ENCODE assay signal across 2 cellular contexts in the genomic region with DNA sequence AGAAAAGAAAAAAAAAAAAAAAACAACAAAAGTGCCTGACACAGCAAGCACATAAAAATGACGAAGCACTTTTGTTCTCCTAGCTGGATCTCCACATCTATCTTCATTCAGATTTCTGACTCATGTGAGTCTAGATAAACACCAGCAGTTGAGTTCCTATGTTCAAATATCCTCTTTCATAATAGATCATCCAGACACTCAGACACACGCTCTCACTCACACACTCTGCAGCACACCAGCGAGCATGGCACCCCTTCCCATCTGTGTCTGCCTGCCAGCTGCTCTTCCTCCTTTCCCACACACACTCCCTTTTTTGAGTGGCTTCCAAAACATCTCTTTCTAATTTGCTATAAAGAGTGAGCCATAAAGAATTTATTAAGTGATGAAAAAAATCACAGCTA.
A peak's percentile ranks its signal among the peaks of the same experiment; 100 is the strongest.
TF ChIP-seq lines count a peak whose summit lies in the region.

No MANE protein-coding gene starts in this region.

TF ChIP-seq in SK-N-SH, 30 proteins besides CTCF, POLR2A, EP300 and RAD21 (continued from another document and continues in another):
- TF ChIP-seq, protein P1, sequence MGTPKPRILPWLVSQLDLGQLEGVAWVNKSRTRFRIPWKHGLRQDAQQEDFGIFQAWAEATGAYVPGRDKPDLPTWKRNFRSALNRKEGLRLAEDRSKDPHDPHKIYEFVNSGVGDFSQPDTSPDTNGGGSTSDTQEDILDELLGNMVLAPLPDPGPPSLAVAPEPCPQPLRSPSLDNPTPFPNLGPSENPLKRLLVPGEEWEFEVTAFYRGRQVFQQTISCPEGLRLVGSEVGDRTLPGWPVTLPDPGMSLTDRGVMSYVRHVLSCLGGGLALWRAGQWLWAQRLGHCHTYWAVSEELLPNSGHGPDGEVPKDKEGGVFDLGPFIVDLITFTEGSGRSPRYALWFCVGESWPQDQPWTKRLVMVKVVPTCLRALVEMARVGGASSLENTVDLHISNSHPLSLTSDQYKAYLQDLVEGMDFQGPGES (IDR thresholded peaks at IDR 0.05; ENCODE audit: low read depth, low read length): no peak
- TF ChIP-seq MEF2A (IDR thresholded peaks at IDR 0.05; ENCODE audit: borderline replicate concordance, low read depth) (no peak), TEAD4 (IDR thresholded peaks at IDR 0.05; ENCODE audit: borderline replicate concordance, insufficient read depth) (no peak), TCF12 (IDR thresholded peaks at IDR 0.05) (peak; percentile 84), NRF1 (IDR thresholded peaks at IDR 0.05; ENCODE audit: low read depth, low read length) (no peak), GABPA (IDR thresholded peaks at IDR 0.05; ENCODE audit: low read depth) (no peak), MXI1 (IDR thresholded peaks at IDR 0.05; ENCODE audit: low read depth, low read length) (peak; percentile 80; the same call in 1 of the 2 replicates), RXRA (IDR thresholded peaks at IDR 0.05; ENCODE audit: borderline replicate concordance, low read depth) (no peak), RCOR1 (IDR thresholded peaks at IDR 0.05; ENCODE audit: low read length) (peak; percentile 72), TAF1 (IDR thresholded peaks at IDR 0.05; ENCODE audit: borderline replicate concordance, low read depth, low read length) (no peak), FOXM1 (IDR thresholded peaks at IDR 0.05; ENCODE audit: low read depth) (no peak)
- TF ChIP-seq, protein P2, sequence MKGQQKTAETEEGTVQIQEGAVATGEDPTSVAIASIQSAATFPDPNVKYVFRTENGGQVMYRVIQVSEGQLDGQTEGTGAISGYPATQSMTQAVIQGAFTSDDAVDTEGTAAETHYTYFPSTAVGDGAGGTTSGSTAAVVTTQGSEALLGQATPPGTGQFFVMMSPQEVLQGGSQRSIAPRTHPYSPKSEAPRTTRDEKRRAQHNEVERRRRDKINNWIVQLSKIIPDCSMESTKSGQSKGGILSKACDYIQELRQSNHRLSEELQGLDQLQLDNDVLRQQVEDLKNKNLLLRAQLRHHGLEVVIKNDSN (IDR thresholded peaks at IDR 0.05; ENCODE audit: borderline replicate concordance, low read depth): no peak
- TF ChIP-seq, protein P3, sequence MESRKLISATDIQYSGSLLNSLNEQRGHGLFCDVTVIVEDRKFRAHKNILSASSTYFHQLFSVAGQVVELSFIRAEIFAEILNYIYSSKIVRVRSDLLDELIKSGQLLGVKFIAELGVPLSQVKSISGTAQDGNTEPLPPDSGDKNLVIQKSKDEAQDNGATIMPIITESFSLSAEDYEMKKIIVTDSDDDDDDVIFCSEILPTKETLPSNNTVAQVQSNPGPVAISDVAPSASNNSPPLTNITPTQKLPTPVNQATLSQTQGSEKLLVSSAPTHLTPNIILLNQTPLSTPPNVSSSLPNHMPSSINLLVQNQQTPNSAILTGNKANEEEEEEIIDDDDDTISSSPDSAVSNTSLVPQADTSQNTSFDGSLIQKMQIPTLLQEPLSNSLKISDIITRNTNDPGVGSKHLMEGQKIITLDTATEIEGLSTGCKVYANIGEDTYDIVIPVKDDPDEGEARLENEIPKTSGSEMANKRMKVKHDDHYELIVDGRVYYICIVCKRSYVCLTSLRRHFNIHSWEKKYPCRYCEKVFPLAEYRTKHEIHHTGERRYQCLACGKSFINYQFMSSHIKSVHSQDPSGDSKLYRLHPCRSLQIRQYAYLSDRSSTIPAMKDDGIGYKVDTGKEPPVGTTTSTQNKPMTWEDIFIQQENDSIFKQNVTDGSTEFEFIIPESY (IDR thresholded peaks at IDR 0.05; ENCODE audit: borderline replicate concordance, low read depth): no peak
- TF ChIP-seq, protein P4, sequence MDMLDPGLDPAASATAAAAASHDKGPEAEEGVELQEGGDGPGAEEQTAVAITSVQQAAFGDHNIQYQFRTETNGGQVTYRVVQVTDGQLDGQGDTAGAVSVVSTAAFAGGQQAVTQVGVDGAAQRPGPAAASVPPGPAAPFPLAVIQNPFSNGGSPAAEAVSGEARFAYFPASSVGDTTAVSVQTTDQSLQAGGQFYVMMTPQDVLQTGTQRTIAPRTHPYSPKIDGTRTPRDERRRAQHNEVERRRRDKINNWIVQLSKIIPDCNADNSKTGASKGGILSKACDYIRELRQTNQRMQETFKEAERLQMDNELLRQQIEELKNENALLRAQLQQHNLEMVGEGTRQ (IDR thresholded peaks at IDR 0.05; ENCODE audit: borderline replicate concordance, low read depth, low read length): no peak
- TF ChIP-seq, protein P5, sequence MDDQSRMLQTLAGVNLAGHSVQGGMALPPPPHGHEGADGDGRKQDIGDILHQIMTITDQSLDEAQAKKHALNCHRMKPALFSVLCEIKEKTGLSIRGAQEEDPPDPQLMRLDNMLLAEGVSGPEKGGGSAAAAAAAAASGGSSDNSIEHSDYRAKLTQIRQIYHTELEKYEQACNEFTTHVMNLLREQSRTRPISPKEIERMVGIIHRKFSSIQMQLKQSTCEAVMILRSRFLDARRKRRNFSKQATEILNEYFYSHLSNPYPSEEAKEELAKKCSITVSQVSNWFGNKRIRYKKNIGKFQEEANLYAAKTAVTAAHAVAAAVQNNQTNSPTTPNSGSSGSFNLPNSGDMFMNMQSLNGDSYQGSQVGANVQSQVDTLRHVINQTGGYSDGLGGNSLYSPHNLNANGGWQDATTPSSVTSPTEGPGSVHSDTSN (IDR thresholded peaks at IDR 0.05): peak; percentile 90
- TF ChIP-seq, protein P6, sequence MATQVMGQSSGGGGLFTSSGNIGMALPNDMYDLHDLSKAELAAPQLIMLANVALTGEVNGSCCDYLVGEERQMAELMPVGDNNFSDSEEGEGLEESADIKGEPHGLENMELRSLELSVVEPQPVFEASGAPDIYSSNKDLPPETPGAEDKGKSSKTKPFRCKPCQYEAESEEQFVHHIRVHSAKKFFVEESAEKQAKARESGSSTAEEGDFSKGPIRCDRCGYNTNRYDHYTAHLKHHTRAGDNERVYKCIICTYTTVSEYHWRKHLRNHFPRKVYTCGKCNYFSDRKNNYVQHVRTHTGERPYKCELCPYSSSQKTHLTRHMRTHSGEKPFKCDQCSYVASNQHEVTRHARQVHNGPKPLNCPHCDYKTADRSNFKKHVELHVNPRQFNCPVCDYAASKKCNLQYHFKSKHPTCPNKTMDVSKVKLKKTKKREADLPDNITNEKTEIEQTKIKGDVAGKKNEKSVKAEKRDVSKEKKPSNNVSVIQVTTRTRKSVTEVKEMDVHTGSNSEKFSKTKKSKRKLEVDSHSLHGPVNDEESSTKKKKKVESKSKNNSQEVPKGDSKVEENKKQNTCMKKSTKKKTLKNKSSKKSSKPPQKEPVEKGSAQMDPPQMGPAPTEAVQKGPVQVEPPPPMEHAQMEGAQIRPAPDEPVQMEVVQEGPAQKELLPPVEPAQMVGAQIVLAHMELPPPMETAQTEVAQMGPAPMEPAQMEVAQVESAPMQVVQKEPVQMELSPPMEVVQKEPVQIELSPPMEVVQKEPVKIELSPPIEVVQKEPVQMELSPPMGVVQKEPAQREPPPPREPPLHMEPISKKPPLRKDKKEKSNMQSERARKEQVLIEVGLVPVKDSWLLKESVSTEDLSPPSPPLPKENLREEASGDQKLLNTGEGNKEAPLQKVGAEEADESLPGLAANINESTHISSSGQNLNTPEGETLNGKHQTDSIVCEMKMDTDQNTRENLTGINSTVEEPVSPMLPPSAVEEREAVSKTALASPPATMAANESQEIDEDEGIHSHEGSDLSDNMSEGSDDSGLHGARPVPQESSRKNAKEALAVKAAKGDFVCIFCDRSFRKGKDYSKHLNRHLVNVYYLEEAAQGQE (IDR thresholded peaks at IDR 0.05; ENCODE audit: low read depth, low read length): no peak
- TF ChIP-seq, protein P7, sequence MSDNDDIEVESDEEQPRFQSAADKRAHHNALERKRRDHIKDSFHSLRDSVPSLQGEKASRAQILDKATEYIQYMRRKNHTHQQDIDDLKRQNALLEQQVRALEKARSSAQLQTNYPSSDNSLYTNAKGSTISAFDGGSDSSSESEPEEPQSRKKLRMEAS (IDR thresholded peaks at IDR 0.05; ENCODE audit: low read depth): peak; percentile 45; the same call in 1 of the 2 replicates

TF ChIP-seq in WTC11, 78 proteins besides CTCF, POLR2A, EP300 and RAD21 (continued from another document):
- TF ChIP-seq, protein P8, sequence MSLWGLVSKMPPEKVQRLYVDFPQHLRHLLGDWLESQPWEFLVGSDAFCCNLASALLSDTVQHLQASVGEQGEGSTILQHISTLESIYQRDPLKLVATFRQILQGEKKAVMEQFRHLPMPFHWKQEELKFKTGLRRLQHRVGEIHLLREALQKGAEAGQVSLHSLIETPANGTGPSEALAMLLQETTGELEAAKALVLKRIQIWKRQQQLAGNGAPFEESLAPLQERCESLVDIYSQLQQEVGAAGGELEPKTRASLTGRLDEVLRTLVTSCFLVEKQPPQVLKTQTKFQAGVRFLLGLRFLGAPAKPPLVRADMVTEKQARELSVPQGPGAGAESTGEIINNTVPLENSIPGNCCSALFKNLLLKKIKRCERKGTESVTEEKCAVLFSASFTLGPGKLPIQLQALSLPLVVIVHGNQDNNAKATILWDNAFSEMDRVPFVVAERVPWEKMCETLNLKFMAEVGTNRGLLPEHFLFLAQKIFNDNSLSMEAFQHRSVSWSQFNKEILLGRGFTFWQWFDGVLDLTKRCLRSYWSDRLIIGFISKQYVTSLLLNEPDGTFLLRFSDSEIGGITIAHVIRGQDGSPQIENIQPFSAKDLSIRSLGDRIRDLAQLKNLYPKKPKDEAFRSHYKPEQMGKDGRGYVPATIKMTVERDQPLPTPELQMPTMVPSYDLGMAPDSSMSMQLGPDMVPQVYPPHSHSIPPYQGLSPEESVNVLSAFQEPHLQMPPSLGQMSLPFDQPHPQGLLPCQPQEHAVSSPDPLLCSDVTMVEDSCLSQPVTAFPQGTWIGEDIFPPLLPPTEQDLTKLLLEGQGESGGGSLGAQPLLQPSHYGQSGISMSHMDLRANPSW (CRISPR knock-in tag; conservative IDR thresholded peaks at IDR 0.05; ENCODE audit: low read depth): no peak
- TF ChIP-seq, protein P9, sequence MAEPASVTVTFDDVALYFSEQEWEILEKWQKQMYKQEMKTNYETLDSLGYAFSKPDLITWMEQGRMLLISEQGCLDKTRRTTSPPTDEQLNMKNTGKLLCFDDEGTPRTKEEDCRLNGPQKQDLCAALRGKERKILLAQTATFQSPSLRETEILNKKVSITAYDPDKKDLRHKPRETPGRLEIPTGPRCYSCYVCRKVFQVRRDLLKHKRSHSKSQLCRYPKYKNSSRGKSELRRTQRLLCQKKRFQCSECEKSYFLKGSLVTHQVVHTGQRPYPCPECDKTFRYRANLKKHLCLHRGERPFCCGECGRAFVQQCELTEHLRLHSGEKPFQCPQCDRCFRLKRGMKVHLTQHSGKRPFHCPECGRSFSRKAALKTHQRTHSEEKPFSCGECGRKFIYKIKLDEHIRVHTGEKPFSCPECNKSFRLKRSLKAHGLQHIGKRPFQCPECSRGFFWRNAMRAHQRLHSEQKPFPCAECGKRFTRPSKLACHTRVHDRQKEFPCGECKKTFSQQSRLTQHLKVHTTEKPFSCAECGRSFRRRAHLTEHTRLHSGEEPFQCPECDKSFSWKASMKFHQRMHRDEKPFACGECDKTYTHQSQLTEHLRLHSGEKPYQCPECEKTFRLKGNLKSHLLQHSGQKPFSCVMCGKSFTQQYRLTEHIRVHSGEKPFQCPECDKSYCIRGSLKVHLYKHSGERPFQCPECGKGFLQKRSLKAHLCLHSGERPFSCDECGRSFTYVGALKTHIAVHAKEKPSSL (CRISPR knock-in tag; conservative IDR thresholded peaks at IDR 0.05): no peak
- TF ChIP-seq, protein P10, sequence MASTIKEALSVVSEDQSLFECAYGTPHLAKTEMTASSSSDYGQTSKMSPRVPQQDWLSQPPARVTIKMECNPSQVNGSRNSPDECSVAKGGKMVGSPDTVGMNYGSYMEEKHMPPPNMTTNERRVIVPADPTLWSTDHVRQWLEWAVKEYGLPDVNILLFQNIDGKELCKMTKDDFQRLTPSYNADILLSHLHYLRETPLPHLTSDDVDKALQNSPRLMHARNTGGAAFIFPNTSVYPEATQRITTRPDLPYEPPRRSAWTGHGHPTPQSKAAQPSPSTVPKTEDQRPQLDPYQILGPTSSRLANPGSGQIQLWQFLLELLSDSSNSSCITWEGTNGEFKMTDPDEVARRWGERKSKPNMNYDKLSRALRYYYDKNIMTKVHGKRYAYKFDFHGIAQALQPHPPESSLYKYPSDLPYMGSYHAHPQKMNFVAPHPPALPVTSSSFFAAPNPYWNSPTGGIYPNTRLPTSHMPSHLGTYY (CRISPR knock-in tag; IDR thresholded peaks at IDR 0.05): no peak
- TF ChIP-seq, protein P11, sequence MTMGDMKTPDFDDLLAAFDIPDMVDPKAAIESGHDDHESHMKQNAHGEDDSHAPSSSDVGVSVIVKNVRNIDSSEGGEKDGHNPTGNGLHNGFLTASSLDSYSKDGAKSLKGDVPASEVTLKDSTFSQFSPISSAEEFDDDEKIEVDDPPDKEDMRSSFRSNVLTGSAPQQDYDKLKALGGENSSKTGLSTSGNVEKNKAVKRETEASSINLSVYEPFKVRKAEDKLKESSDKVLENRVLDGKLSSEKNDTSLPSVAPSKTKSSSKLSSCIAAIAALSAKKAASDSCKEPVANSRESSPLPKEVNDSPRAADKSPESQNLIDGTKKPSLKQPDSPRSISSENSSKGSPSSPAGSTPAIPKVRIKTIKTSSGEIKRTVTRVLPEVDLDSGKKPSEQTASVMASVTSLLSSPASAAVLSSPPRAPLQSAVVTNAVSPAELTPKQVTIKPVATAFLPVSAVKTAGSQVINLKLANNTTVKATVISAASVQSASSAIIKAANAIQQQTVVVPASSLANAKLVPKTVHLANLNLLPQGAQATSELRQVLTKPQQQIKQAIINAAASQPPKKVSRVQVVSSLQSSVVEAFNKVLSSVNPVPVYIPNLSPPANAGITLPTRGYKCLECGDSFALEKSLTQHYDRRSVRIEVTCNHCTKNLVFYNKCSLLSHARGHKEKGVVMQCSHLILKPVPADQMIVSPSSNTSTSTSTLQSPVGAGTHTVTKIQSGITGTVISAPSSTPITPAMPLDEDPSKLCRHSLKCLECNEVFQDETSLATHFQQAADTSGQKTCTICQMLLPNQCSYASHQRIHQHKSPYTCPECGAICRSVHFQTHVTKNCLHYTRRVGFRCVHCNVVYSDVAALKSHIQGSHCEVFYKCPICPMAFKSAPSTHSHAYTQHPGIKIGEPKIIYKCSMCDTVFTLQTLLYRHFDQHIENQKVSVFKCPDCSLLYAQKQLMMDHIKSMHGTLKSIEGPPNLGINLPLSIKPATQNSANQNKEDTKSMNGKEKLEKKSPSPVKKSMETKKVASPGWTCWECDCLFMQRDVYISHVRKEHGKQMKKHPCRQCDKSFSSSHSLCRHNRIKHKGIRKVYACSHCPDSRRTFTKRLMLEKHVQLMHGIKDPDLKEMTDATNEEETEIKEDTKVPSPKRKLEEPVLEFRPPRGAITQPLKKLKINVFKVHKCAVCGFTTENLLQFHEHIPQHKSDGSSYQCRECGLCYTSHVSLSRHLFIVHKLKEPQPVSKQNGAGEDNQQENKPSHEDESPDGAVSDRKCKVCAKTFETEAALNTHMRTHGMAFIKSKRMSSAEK (CRISPR knock-in tag; IDR thresholded peaks at IDR 0.05; ENCODE audit: borderline replicate concordance): no peak
- TF ChIP-seq FOXJ3 (CRISPR knock-in tag; IDR thresholded peaks at IDR 0.05; ENCODE audit: borderline replicate concordance): no peak
- no peak for TF ChIP-seq MYBL2 (CRISPR knock-in tag; IDR thresholded peaks at IDR 0.05)
- no peak for TF ChIP-seq MXD4 (CRISPR knock-in tag; IDR thresholded peaks at IDR 0.05; ENCODE audit: borderline replicate concordance)
